Comparison of ENCODE assay signal across 8 cellular contexts in genomic region chr7:100965723-100966541, GRCh38. TPM values are rescaled to one million over a fixed set of nuclear protein-coding genes. Genes with fewer than 3 reads are reported as not detected.
A peak's percentile ranks its signal among the peaks of the same experiment; 100 is the strongest.
DNase-seq lines count a peak whose midpoint lies in the region; ATAC-seq and TF ChIP-seq lines count a peak whose summit lies in the region.

No MANE protein-coding gene starts in this region.

- peaks cover 0 to 12% of the 10 kb centered on the region in 2 donors for H3K4me1 ChIP-seq in adrenal gland (replicated peaks in 1 of 2)

- peak overlapping the region in 1 of 4 donors; percentile 38 for H3K4me3 ChIP-seq in adrenal gland
- H3K4me3 ChIP-seq in iPS-18c (ENCODE audit: insufficient read depth, low read depth, low read length), result peak overlapping the region; percentile 79

- TF ChIP-seq POLR2A in adrenal gland (IDR thresholded peaks at IDR 0.05), result no peak

- H3K27ac ChIP-seq in adrenal gland, result no peak overlapping the region

- DNase-seq in activated gamma-delta T cell treated with Interleukin-2 at 50 U/mL for 16 hours, result peak; percentile 66
- no peak for DNase-seq in activated gamma-delta T cell (lab: John Stamatoyannopoulos, UW)
- peak; percentile 32 for DNase-seq in RPMI7951 (ENCODE audit: low read depth)
- DNase-seq in adrenal gland, result peak; percentile 52 to 77 (median 74)
- peak; percentile 87 for DNase-seq in stimulated activated CD4-positive, alpha-beta T cell treated with anti-CD3 and anti-CD28 coated beads, Interleukin-15, amount 100 ng/mL, for 24 hours
- DNase-seq in DMS79 treated with DMSO at 0.1 percent for 48 hours (lab: John Stamatoyannopoulos, UW), result no peak

- intact Hi-C loops in adrenal gland (cut with DNase I), result loop anchor here (2.0 to 5.0 kb wide), 2 partner anchors 93 to 111 kb away; no protein-coding TSS in a partner anchor

- WGBS in adrenal gland, 4 donors, result 2 to 8% (median 2%) methylated on average over 30 to 58 of the region's 58 CpGs

- no peaks in the 10 kb centered on the region for H3K9me3 ChIP-seq in adrenal gland (replicated peaks in 1 of 3)
- H3K9me3 ChIP-seq in iPS-18c (ENCODE audit: control insufficient read depth, insufficient read depth, low read length), result no peaks in the 10 kb centered on the region

- peaks cover 57% of the 10 kb centered on the region for H3K27me3 ChIP-seq in adrenal gland

- ATAC-seq in HG03571 (IDR thresholded peaks at IDR 0.05; ENCODE audit: unreplicated experiment), result no peak

- TF ChIP-seq CTCF in adrenal gland (IDR thresholded peaks at IDR 0.05), result peak; percentile 30 to 81 (median 52)

- H3K36me3 ChIP-seq in adrenal gland (replicated peaks in 1 of 2), result no peaks in the 10 kb centered on the region

RNA-seq across cellular contexts. Expression of gene MUC12, which starts 3.4 kb away (rescaled TPM):
- total RNA-seq in RPMI7951 (2014; rRNA removed; shearing (Covaris generic)), result 0.72 and 5.6 TPM in 2 replicates
- under 1 TPM in 4 of 8 donors, not detected in 4; 0.07 to 0.77 (median 0.49) TPM for total RNA-seq in adrenal gland
- polyA plus RNA-seq in adrenal gland, result 1 to 10 TPM in 2 of 3 donors, under 1 TPM in 1; 0.44 to 3.3 (median 3.0) TPM

RNA-seq across cellular contexts. Expression of gene MUC3A, which starts 16.6 kb away (rescaled TPM):
- total RNA-seq in RPMI7951 (2014; rRNA removed; shearing (Covaris generic)), result not detected in 2 replicates
- total RNA-seq in adrenal gland, result under 1 TPM in 3 of 8 donors, not detected in 5; 0.04 to 0.91 (median 0.38) TPM
- under 1 TPM; 0.05 to 0.17 (median 0.16) TPM for polyA plus RNA-seq in adrenal gland

RNA-seq across cellular contexts. Expression of gene MUC17, which starts 53.9 kb away (rescaled TPM):
- not detected in 2 replicates for total RNA-seq in RPMI7951 (2014; rRNA removed; shearing (Covaris generic))
- not detected for total RNA-seq in adrenal gland
- polyA plus RNA-seq in adrenal gland, result not detected

Comparison
In these comparisons a context has a peak if more than half of its experiments do, and no peak if none do; other contexts are left out.
1. DNase-seq: peak in activated gamma-delta T cell treated with Interleukin-2 at 50 U/mL for 16 hours (single experiment), RPMI7951 (single experiment), adrenal gland (7 of 7) and stimulated activated CD4-positive, alpha-beta T cell treated with anti-CD3 and anti-CD28 coated beads, Interleukin-15, amount 100 ng/mL, for 24 hours (single experiment); none in activated gamma-delta T cell (single experiment) and DMS79 treated with DMSO at 0.1 percent for 48 hours (single experiment).